Comparison of ENCODE assay signal across 8 cellular contexts in genomic region chr16:8963010-8963824, GRCh38. TPM values are rescaled to one million over a fixed set of nuclear protein-coding genes. Genes with fewer than 3 reads are reported as not detected.
DNase-seq lines count a peak whose midpoint lies in the region; ATAC-seq, FAIRE-seq and TF ChIP-seq lines count a peak whose summit lies in the region.

No MANE protein-coding gene starts in this region.

- peak overlapping the region in 1 of 2 experiments; percentile 83 for H3K14ac ChIP-seq in mesenchymal stem cell (ENCODE audit: low read length in 2 of 2)

- no peak overlapping the region for H2AFZ ChIP-seq in mesenchymal stem cell (ENCODE audit: low read depth, low read length)

- WGBS in mesenchymal stem cell: under 1% methylated on average over 57 of the region's 147 CpGs
- 0 to 1% methylated on average over 42 to 147 of the region's 147 CpGs for WGBS in aorta, 2 donors

- H3K36me3 Mint-ChIP-seq in MCF 10A (ENCODE audit: insufficient read depth, unreplicated experiment): peaks cover 5% of the 10 kb centered on the region

- H2BK15ac ChIP-seq in mesenchymal stem cell (ENCODE audit: low read depth, poor library complexity, severe bottlenecking): peak overlapping the region; percentile 55

- BruUV-seq in MCF 10A (replicated peaks; lab: Mats Ljungman, UMichigan): no TSS peak

- H3K4me3 ChIP-seq in mesenchymal stem cell (ENCODE audit: insufficient read depth in 1 of 2, low read depth in 1 of 2, low read length in 2 of 2) (peak overlapping the region; percentile 84 to 86), aorta (ENCODE audit: low read length in 2 of 2) (peak overlapping the region; percentile 94 to 100)

- peak overlapping the region; percentile 72 to 74 for H3K18ac ChIP-seq in mesenchymal stem cell (ENCODE audit: low read depth in 1 of 2, low read length in 2 of 2)

- H3K9me3 ChIP-seq in KOPT-K1 (ENCODE audit: insufficient read depth, low read length, poor library complexity, severe bottlenecking) (no peaks in the 10 kb centered on the region), mesenchymal stem cell (ENCODE audit: control insufficient read depth, low read length) (no peaks in the 10 kb centered on the region), aorta (ENCODE audit: control insufficient read depth, low read length) (no peaks in the 10 kb centered on the region)

- H2AK5ac ChIP-seq in mesenchymal stem cell (ENCODE audit: low read length, severe bottlenecking): no peak overlapping the region

- H3K9me3 Mint-ChIP-seq in MCF 10A (ENCODE audit: unreplicated experiment): no peaks in the 10 kb centered on the region

- peak overlapping the region; percentile 81 for H3K27ac Mint-ChIP-seq in MCF 10A (ENCODE audit: low read depth, unreplicated experiment)

- no peak overlapping the region for H4K8ac ChIP-seq in mesenchymal stem cell (ENCODE audit: low read length)

- ATAC-seq in aorta (ENCODE audit: low FRiP score): no peak
- no peak for ATAC-seq in GM19467 (IDR thresholded peaks at IDR 0.05; ENCODE audit: unreplicated experiment)

- POLR2A ChIA-PET in MCF 10A (lab: Yijun Ruan, JAX): interaction anchor here (1.1 to 1.5 kb wide), 3 partner anchors 65 to 129 kb away, joined by 3 to 5 read pairs (median 3); partner anchors contain the start of genes CARHSP1 and HAPSTR1

- CTCF ChIA-PET in MCF 10A (lab: Yijun Ruan, JAX): no interaction called here

- H2BK5ac ChIP-seq in mesenchymal stem cell (ENCODE audit: low read depth, low read length, poor library complexity, severe bottlenecking): no peak overlapping the region

- H2BK12ac ChIP-seq in mesenchymal stem cell (ENCODE audit: low read length in 2 of 2): no peak overlapping the region

- H3K4me1 ChIP-seq in mesenchymal stem cell (ENCODE audit: control insufficient read depth, insufficient read depth, low read depth, low read length) (peaks cover 22% of the 10 kb centered on the region), aorta (ENCODE audit: control insufficient read depth in 1 of 2, insufficient read depth in 2 of 2, low read length in 2 of 2) (peaks cover 0 to 6% of the 10 kb centered on the region in 2 donors)

- H3K9ac ChIP-seq in mesenchymal stem cell (ENCODE audit: low read length): peak overlapping the region; percentile 76

- H3K36me3 ChIP-seq in KOPT-K1 (ENCODE audit: insufficient read depth, low read length) (no peaks in the 10 kb centered on the region), mesenchymal stem cell (ENCODE audit: control insufficient read depth in 1 of 2, insufficient read depth in 2 of 2, low read depth in 1 of 2, low read length in 2 of 2) (no peaks in the 10 kb centered on the region), aorta (ENCODE audit: control insufficient read depth in 1 of 2, insufficient read depth in 2 of 2, low read length in 1 of 2) (no peaks in the 10 kb centered on the region)

- no peaks in the 10 kb centered on the region for H3K79me1 ChIP-seq in mesenchymal stem cell (replicated peaks; ENCODE audit: low read length, poor library complexity, severe bottlenecking)

- peak overlapping the region; percentile 88 for H3K4me2 ChIP-seq in mesenchymal stem cell (ENCODE audit: low read length, poor library complexity, severe bottlenecking)

- no peak overlapping the region for H4K91ac ChIP-seq in mesenchymal stem cell (ENCODE audit: low read length)

- no peaks in the 10 kb centered on the region for H3K27me3 ChIP-seq in mesenchymal stem cell (ENCODE audit: control insufficient read depth in 1 of 2, insufficient read depth in 1 of 2, low read length in 2 of 2)
- H3K27me3 ChIP-seq in aorta (ENCODE audit: control insufficient read depth in 1 of 2, insufficient read depth in 2 of 2, low read length in 1 of 2): no peaks in the 10 kb centered on the region

- DNase-seq in activated effector memory CD4-positive, alpha-beta T cell treated with anti-CD3 and anti-CD28 coated beads, Interleukin-2, amount 50 U/mL, for 16 hours: peak; percentile 67
- no peak for DNase-seq in activated effector memory CD4-positive, alpha-beta T cell treated with Interleukin-2 at 50 U/mL for 16 hours
- DNase-seq in MCF 10A (ENCODE audit: unreplicated experiment): no peak
- peak; percentile 15 for DNase-seq in mesenchymal stem cell
- peak; percentile 53 to 74 for DNase-seq in aorta
- no peak for DNase-seq in GM12892 (ENCODE audit: insufficient read length)

- intact Hi-C loops in MCF 10A (cut with micrococcal nuclease) (loop anchor here (2.0 to 10.0 kb wide), 2 partner anchors 46 to 142 kb away; no protein-coding TSS in a partner anchor), aorta (cut with DNase I) (no loop called here)

- FAIRE-seq in GM12892 (lab: Jason Lieb, UNC): no peak

- no peak overlapping the region for H3K23ac ChIP-seq in mesenchymal stem cell (ENCODE audit: low read length in 2 of 2)

- H3K4me3 Mint-ChIP-seq in MCF 10A (ENCODE audit: unreplicated experiment): peak overlapping the region; percentile 98

- peak overlapping the region; percentile 93 for H3K27ac ChIP-seq in KOPT-K1 (ENCODE audit: low read depth, low read length, poor library complexity, severe bottlenecking)
- no peak overlapping the region for H3K27ac ChIP-seq in mesenchymal stem cell (ENCODE audit: low read length, poor library complexity, severe bottlenecking)
- peak overlapping the region in 1 of 2 donors; percentile 100 for H3K27ac ChIP-seq in aorta (ENCODE audit: low read depth in 1 of 2, low read length in 2 of 2)

- no peaks in the 10 kb centered on the region for H3K27me3 Mint-ChIP-seq in MCF 10A (ENCODE audit: insufficient read depth, unreplicated experiment)

- H3K4ac ChIP-seq in mesenchymal stem cell (ENCODE audit: low read depth in 1 of 2, low read length in 2 of 2): peak overlapping the region; percentile 66 to 90

- H2BK120ac ChIP-seq in mesenchymal stem cell (ENCODE audit: low read depth, low read length): peak overlapping the region; percentile 74

- TF ChIP-seq CTCF in MCF 10A (IDR thresholded peaks at IDR 0.05; ENCODE audit: unreplicated experiment): no peak

- TF ChIP-seq POLR2A in GM12892 (IDR thresholded peaks at IDR 0.05; ENCODE audit: low read depth, low read length): no peak

- peaks cover 39% of the 10 kb centered on the region for H3K4me1 Mint-ChIP-seq in MCF 10A (ENCODE audit: insufficient read depth, unreplicated experiment)

RNA-seq across cellular contexts. Expression of gene USP7, which starts 0.5 kb away (rescaled TPM):
- total RNA-seq in MCF 10A (2022) (81.2 and 108 TPM in 2 replicates), aorta (100 to 1,000 TPM in 1 of 2 donors, 10 to 100 TPM in 1; 93.2 to 110 TPM)
- polyA plus RNA-seq in mesenchymal stem cell (2013, experiment 1 of 2): 42.3 TPM
- 42.5 TPM for polyA plus RNA-seq in mesenchymal stem cell (2013, experiment 2 of 2)
- polyA plus RNA-seq in aorta: 10 to 100 TPM; 18.0 to 51.5 TPM
- polyA plus RNA-seq in GM12892 (2012; ENCODE audit: missing spikeins): 74.4 TPM

Comparison
In these comparisons a context has a peak if more than half of its experiments do, and no peak if none do; other contexts are left out.
1. DNase-seq: peak in activated effector memory CD4-positive, alpha-beta T cell treated with anti-CD3 and anti-CD28 coated beads, Interleukin-2, amount 50 U/mL, for 16 hours (single experiment), mesenchymal stem cell (single experiment) and aorta (2 of 2); none in activated effector memory CD4-positive, alpha-beta T cell treated with Interleukin-2 at 50 U/mL for 16 hours (single experiment), MCF 10A (single experiment) and GM12892 (single experiment).